ENCODE assay signal across 27 cellular contexts in the genomic region with DNA sequence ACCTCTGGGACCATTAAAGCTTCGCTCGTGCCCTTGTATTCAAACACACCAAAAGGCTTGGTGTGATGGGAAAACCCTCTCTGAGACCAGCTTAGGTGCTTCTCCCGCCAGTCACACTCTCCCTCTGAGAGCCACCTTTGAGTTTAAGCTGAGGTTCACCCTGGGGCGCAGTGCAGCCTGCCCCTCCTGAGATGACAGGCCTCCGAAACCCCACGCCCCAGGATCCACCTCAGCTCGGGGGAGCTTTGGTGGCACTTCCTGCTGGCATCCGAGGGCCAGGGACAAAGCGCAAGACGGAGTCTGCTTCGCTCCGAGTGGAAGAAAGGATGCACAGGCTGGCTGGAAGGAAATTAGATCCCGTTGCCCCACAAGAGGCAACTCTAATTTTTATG.
"Had no signal": no experiment of that assay in that cellular context is flagged by ENCODE, and none has a peak within 500 bp of the region (broad histone marks: within the 10 kb centered on the region; RNA-seq: fewer than 3 reads in every experiment).

No MANE protein-coding gene starts in this region.

- DNase-seq: naive thymus-derived CD4-positive, alpha-beta T cell; natural killer cell; nucleus accumbens; ovary; psoas muscle; right cardiac atrium; right lobe of liver; stimulated activated CD4-positive, alpha-beta T cell treated with anti-CD3 and anti-CD28 coated beads, Interleukin-15, amount 100 ng/mL, for 24 hours; stimulated activated CD4-positive, alpha-beta T cell treated with anti-CD3 and anti-CD28 coated beads, Interleukin-2, amount 100 ng/mL, for 24 hours; stimulated activated CD4-positive, alpha-beta T cell treated with anti-CD3 and anti-CD28 coated beads, Interleukin-2, amount 100 ng/mL, for 48 hours; stimulated activated CD4-positive, alpha-beta T cell treated with anti-CD3 and anti-CD28 coated beads, Interleukin-4, amount 100 ng/mL, for 24 hours; stimulated activated naive B cell treated with anti-CD40 and anti-IgM and Interleukin-4, amounts not matched to agents 10 μg/mL and 1 μg/mL and 100 μg/mL, for 72 hours; stimulated activated naive CD4-positive, alpha-beta T cell treated with Interleukin-2 at 50 U/mL for 16 hours; stomach; thyroid gland; trophoblast cell; upper lobe of left lung had no signal

- H3K27ac ChIP-seq: neural progenitor cell, neutrophil, ovary, parathyroid adenoma, psoas muscle, right lobe of liver, skin epidermis, stomach, thoracic aorta, thyroid gland, tibial nerve, upper lobe of left lung, vagina had no signal

- H3K27ac Mint-ChIP-seq: naive thymus-derived CD4-positive, alpha-beta T cell; natural killer cell; nephron; neural progenitor cell; stimulated activated effector memory CD8-positive, alpha-beta T cell treated with anti-CD3 and anti-CD28 coated beads, Interleukin-12 subunit alpha, Interleukin-12 subunit beta, amount 100 ng/mL, for 72 hours; stimulated activated naive B cell treated with anti-CD40 and anti-IgM and Interleukin-4, amounts not matched to agents 10 μg/mL and 1 μg/mL and 100 μg/mL, for 72 hours had no signal

- H3K9me3 ChIP-seq: neutrophil, ovary, psoas muscle, right lobe of liver, stomach, thoracic aorta, thyroid gland, tibial nerve, upper lobe of left lung, vagina had no signal

- H3K36me3 ChIP-seq: neural progenitor cell, neutrophil, ovary, right lobe of liver, thoracic aorta, thyroid gland, tibial nerve, upper lobe of left lung, vagina had no signal

- ATAC-seq: naive thymus-derived CD4-positive, alpha-beta T cell; natural killer cell; psoas muscle; right cardiac atrium; right lobe of liver; stimulated activated effector memory CD8-positive, alpha-beta T cell treated with anti-CD3 and anti-CD28 coated beads, Interleukin-12 subunit alpha, Interleukin-12 subunit beta, amount 100 ng/mL, for 72 hours; stimulated activated naive B cell treated with anti-CD40 and anti-IgM and Interleukin-4, amounts not matched to agents 10 μg/mL and 1 μg/mL and 100 μg/mL, for 72 hours had no signal

- H3K4me1 Mint-ChIP-seq: natural killer cell had no signal

- H3K4me3 ChIP-seq: neural progenitor cell, ovary, psoas muscle, right lobe of liver, skin epidermis, smooth muscle cell, stomach, thoracic aorta, thyroid gland, tibial nerve, upper lobe of left lung, vagina had no signal

- H3K27me3 ChIP-seq: neural progenitor cell, neutrophil, ovary, right lobe of liver, thyroid gland, tibial nerve, upper lobe of left lung, vagina had no signal

- H3K4me3 Mint-ChIP-seq: naive thymus-derived CD4-positive, alpha-beta T cell; natural killer cell; nephron; neural progenitor cell; stimulated activated effector memory CD8-positive, alpha-beta T cell treated with anti-CD3 and anti-CD28 coated beads, Interleukin-12 subunit alpha, Interleukin-12 subunit beta, amount 100 ng/mL, for 72 hours; stimulated activated naive B cell treated with anti-CD40 and anti-IgM and Interleukin-4, amounts not matched to agents 10 μg/mL and 1 μg/mL and 100 μg/mL, for 72 hours had no signal

- H3K9me3 Mint-ChIP-seq: natural killer cell; nephron; neural progenitor cell; stimulated activated effector memory CD8-positive, alpha-beta T cell treated with anti-CD3 and anti-CD28 coated beads, Interleukin-12 subunit alpha, Interleukin-12 subunit beta, amount 100 ng/mL, for 72 hours; stimulated activated naive B cell treated with anti-CD40 and anti-IgM and Interleukin-4, amounts not matched to agents 10 μg/mL and 1 μg/mL and 100 μg/mL, for 72 hours had no signal

- H3K4me1 ChIP-seq: neural progenitor cell, parathyroid adenoma, psoas muscle, right lobe of liver, stomach, tibial nerve, upper lobe of left lung, vagina had no signal
